Comparison of ENCODE assay signal across 1 cellular context in the genomic region with DNA sequence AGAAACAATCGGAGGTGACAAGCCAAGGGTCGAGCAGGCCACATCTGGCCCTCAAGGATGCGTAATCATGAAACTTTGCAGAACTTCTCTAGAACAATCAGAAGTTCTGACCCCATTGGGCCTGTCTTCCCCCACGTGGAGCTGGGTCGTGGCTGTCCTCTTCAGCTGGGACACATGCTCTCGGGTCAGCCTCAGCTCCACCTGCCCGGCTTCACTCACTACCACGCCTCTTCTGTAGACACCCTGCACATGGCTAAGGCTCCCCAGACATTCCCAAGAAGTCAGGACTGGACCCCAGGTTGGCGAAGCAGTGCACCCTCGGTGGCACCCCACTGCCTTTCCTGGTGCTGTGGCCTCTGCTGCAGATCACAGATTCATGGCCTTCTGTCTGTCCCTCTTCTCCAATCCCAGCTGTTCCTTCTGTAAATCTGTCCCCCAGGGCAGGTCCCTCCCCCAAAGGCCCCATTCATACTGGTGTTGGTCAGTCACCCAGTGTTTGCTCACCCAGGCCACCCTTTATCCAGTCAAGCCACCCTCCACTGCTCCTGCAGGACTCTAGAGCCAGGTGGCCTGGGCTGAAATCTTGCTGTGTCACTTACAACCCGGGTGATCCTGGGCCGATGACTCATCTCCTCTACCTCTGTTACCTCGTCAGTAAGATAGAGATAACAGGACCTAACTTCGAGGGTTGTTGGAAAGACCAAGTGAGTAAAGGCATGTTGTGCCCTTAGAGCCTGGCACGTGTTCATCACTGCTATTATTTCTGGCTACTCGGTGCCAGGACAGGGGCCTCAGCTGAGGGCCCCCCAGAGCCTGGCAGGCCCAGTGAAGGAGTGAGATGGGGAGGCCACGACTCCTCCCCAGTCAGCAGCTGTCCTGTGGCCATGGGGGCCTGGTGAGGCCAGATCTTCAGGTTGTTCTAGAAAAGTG.
A peak's percentile ranks its signal among the peaks of the same experiment; 100 is the strongest.
TF ChIP-seq lines count a peak whose summit lies in the region.

No MANE protein-coding gene starts in this region.

TF ChIP-seq in A549, 52 proteins besides CTCF, POLR2A, EP300 and RAD21 (continued from another document):
- TF ChIP-seq HOXA7 (CRISPR knock-in tag; IDR thresholded peaks at IDR 0.05) = no peak
- no peak for TF ChIP-seq RARB (CRISPR knock-in tag; IDR thresholded peaks at IDR 0.05)
- TF ChIP-seq, protein P1, sequence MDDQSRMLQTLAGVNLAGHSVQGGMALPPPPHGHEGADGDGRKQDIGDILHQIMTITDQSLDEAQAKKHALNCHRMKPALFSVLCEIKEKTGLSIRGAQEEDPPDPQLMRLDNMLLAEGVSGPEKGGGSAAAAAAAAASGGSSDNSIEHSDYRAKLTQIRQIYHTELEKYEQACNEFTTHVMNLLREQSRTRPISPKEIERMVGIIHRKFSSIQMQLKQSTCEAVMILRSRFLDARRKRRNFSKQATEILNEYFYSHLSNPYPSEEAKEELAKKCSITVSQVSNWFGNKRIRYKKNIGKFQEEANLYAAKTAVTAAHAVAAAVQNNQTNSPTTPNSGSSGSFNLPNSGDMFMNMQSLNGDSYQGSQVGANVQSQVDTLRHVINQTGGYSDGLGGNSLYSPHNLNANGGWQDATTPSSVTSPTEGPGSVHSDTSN (IDR thresholded peaks at IDR 0.05) = 0 out of 2 replicates have a peak, but pooled peaks have one; percentile 38
- TF ChIP-seq ZNF302 (CRISPR knock-in tag; IDR thresholded peaks at IDR 0.05) = 0 out of 2 replicates have a peak, but pooled peaks have one; percentile 60
- TF ChIP-seq RNF2 (IDR thresholded peaks at IDR 0.05; ENCODE audit: borderline replicate concordance, low read depth) = no peak
- TF ChIP-seq GATA3 (IDR thresholded peaks at IDR 0.05; ENCODE audit: borderline replicate concordance) = peak; percentile 66; the same call in 1 of the 2 replicates
- no peak for TF ChIP-seq SREBF2 (IDR thresholded peaks at IDR 0.05)
- peak; percentile 73; the same call in 1 of the 2 replicates for TF ChIP-seq TP53 (CRISPR knock-in tag; IDR thresholded peaks at IDR 0.05)
- TF ChIP-seq RCOR1 (IDR thresholded peaks at IDR 0.05; ENCODE audit: low read depth, low read length) = no peak
- no peak for TF ChIP-seq ZFP36 (IDR thresholded peaks at IDR 0.05; ENCODE audit: borderline replicate concordance, partially characterized antibody)
- no peak for TF ChIP-seq CHD4 (IDR thresholded peaks at IDR 0.05; ENCODE audit: borderline replicate concordance)
- TF ChIP-seq TFCP2L1 (CRISPR knock-in tag; IDR thresholded peaks at IDR 0.05) = no peak
- TF ChIP-seq PHF8 (IDR thresholded peaks at IDR 0.05; ENCODE audit: borderline replicate concordance, low read depth) = no peak
- TF ChIP-seq KDM1A (IDR thresholded peaks at IDR 0.05; ENCODE audit: low read depth) = no peak
- TF ChIP-seq JUNB (IDR thresholded peaks at IDR 0.05) = peak; percentile 80
- TF ChIP-seq MYC (IDR thresholded peaks at IDR 0.05; ENCODE audit: borderline replicate concordance, low read length) = no peak; the same call in 1 of the 2 replicates
- TF ChIP-seq NPAS2 (CRISPR knock-in tag; IDR thresholded peaks at IDR 0.05; ENCODE audit: borderline replicate concordance) = peak; percentile 18; the same call in 1 of the 2 replicates
- TF ChIP-seq, protein P2, sequence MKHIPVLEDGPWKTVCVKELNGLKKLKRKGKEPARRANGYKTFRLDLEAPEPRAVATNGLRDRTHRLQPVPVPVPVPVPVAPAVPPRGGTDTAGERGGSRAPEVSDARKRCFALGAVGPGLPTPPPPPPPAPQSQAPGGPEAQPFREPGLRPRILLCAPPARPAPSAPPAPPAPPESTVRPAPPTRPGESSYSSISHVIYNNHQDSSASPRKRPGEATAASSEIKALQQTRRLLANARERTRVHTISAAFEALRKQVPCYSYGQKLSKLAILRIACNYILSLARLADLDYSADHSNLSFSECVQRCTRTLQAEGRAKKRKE (CRISPR knock-in tag; IDR thresholded peaks at IDR 0.05; ENCODE audit: low read depth) = peak; percentile 67; the same call in 1 of the 2 replicates
- TF ChIP-seq HDAC2 (IDR thresholded peaks at IDR 0.05) = no peak
- TF ChIP-seq ZC3H11A (IDR thresholded peaks at IDR 0.05) = no peak
- TF ChIP-seq, protein P3, sequence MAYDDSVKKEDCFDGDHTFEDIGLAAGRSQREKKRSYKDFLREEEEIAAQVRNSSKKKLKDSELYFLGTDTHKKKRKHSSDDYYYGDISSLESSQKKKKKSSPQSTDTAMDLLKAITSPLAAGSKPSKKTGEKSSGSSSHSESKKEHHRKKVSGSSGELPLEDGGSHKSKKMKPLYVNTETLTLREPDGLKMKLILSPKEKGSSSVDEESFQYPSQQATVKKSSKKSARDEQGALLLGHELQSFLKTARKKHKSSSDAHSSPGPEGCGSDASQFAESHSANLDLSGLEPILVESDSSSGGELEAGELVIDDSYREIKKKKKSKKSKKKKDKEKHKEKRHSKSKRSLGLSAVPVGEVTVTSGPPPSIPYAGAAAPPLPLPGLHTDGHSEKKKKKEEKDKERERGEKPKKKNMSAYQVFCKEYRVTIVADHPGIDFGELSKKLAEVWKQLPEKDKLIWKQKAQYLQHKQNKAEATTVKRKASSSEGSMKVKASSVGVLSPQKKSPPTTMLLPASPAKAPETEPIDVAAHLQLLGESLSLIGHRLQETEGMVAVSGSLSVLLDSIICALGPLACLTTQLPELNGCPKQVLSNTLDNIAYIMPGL (CRISPR knock-in tag; IDR thresholded peaks at IDR 0.05; ENCODE audit: borderline replicate concordance) = peak; percentile 55; the same call in 1 of the 2 replicates
- TF ChIP-seq CBX8 (IDR thresholded peaks at IDR 0.05) = no peak
- TF ChIP-seq FOSB (CRISPR knock-in tag; IDR thresholded peaks at IDR 0.05) = no peak
- peak; percentile 45; the same call in 1 of the 2 replicates for TF ChIP-seq HOXB5 (CRISPR knock-in tag; IDR thresholded peaks at IDR 0.05)
- TF ChIP-seq RFX5 (IDR thresholded peaks at IDR 0.05) = no peak
- TF ChIP-seq MAZ (IDR thresholded peaks at IDR 0.05; ENCODE audit: borderline replicate concordance, low read depth, low read length) = no peak
- TF ChIP-seq, protein P4, sequence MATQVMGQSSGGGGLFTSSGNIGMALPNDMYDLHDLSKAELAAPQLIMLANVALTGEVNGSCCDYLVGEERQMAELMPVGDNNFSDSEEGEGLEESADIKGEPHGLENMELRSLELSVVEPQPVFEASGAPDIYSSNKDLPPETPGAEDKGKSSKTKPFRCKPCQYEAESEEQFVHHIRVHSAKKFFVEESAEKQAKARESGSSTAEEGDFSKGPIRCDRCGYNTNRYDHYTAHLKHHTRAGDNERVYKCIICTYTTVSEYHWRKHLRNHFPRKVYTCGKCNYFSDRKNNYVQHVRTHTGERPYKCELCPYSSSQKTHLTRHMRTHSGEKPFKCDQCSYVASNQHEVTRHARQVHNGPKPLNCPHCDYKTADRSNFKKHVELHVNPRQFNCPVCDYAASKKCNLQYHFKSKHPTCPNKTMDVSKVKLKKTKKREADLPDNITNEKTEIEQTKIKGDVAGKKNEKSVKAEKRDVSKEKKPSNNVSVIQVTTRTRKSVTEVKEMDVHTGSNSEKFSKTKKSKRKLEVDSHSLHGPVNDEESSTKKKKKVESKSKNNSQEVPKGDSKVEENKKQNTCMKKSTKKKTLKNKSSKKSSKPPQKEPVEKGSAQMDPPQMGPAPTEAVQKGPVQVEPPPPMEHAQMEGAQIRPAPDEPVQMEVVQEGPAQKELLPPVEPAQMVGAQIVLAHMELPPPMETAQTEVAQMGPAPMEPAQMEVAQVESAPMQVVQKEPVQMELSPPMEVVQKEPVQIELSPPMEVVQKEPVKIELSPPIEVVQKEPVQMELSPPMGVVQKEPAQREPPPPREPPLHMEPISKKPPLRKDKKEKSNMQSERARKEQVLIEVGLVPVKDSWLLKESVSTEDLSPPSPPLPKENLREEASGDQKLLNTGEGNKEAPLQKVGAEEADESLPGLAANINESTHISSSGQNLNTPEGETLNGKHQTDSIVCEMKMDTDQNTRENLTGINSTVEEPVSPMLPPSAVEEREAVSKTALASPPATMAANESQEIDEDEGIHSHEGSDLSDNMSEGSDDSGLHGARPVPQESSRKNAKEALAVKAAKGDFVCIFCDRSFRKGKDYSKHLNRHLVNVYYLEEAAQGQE (IDR thresholded peaks at IDR 0.05) = no peak
- TF ChIP-seq CHD2 (IDR thresholded peaks at IDR 0.05; ENCODE audit: low read length, partially characterized antibody) = no peak
TF ChIP-seq in A549: peak in this region for 19.
